ENCODE assay signal across 22 cellular contexts in genomic region chr12:67665679-67666078, GRCh38. TPM values are rescaled to one million over a fixed set of nuclear protein-coding genes. Genes with fewer than 3 reads are reported as not detected.
DNase-seq lines count a peak whose midpoint lies in the region; ATAC-seq and TF ChIP-seq lines count a peak whose summit lies in the region.
"Had no signal": no experiment of that assay in that cellular context is flagged by ENCODE, and none has a peak within 500 bp of the region (broad histone marks: within the 10 kb centered on the region; RNA-seq: fewer than 3 reads in every experiment).

No MANE protein-coding gene starts in this region.

- no TSS peak for BruUV-seq in PC-3 (replicated peaks; lab: Mats Ljungman, UMichigan)

- no peaks in the 10 kb centered on the region for H3K27me3 ChIP-seq in gastrocnemius medialis
- H3K27me3 ChIP-seq in PC-3 (ENCODE audit: low read length), result no peaks in the 10 kb centered on the region
- H3K27me3 ChIP-seq: SJSA1 had no signal

- H3K9me3 ChIP-seq in gastrocnemius medialis, result no peaks in the 10 kb centered on the region
- no peaks in the 10 kb centered on the region for H3K9me3 ChIP-seq in PC-3 (ENCODE audit: low read length)
- H3K9me3 ChIP-seq: SJSA1 had no signal

- H4K20me1 ChIP-seq in PC-3 (ENCODE audit: low read length), result no peaks in the 10 kb centered on the region

- no peaks in the 10 kb centered on the region for H3K27me3 Mint-ChIP-seq in activated CD8-positive, alpha-beta T cell treated with anti-CD3 and anti-CD28 coated beads, Interleukin-2, amount 10 ng/mL, durations not matched to agents 7 days and 5 days (ENCODE audit: low read depth)
- no peaks in the 10 kb centered on the region for H3K27me3 Mint-ChIP-seq in activated CD8-positive, alpha-beta T cell treated with anti-CD3 and anti-CD28 coated beads for 36 hours
- H3K27me3 Mint-ChIP-seq in HFFc6 (ENCODE audit: insufficient read depth) (peaks cover 2% of the 10 kb centered on the region), immature natural killer cell (ENCODE audit: low read depth in 3 of 3) (no peaks in the 10 kb centered on the region)
- H3K27me3 Mint-ChIP-seq: type B pancreatic cell had no signal

- no peak overlapping the region for H3K4me3 Mint-ChIP-seq in activated CD8-positive, alpha-beta T cell treated with anti-CD3 and anti-CD28 coated beads, Interleukin-2, amount 10 ng/mL, durations not matched to agents 7 days and 5 days
- H3K4me3 Mint-ChIP-seq in activated CD8-positive, alpha-beta T cell treated with anti-CD3 and anti-CD28 coated beads for 36 hours, result no peak overlapping the region
- H3K4me3 Mint-ChIP-seq in HFFc6 (no peak overlapping the region), immature natural killer cell (peak overlapping the region; percentile 46 to 67 (median 61))
- H3K4me3 Mint-ChIP-seq: T-helper 1 cell treated with Interleukin-12 subunit alpha and Interleukin-12 subunit beta and Interleukin-4 antibody, amounts not matched to agents 30 μg/mL and 1 μg/mL, for 36 hours; type B pancreatic cell had no signal

- CTCF ChIA-PET in activated CD8-positive, alpha-beta T cell treated with anti-CD3 and anti-CD28 coated beads, Interleukin-2, amount 10 ng/mL, durations not matched to agents 7 days and 5 days (lab: Charles Lee), result no interaction called here
- CTCF ChIA-PET in activated CD8-positive, alpha-beta T cell treated with anti-CD3 and anti-CD28 coated beads for 36 hours (lab: Charles Lee), result no interaction called here
- CTCF ChIA-PET in PC-3 (lab: Charles Lee), result no interaction called here

- H3K27ac Mint-ChIP-seq in activated CD8-positive, alpha-beta T cell treated with anti-CD3 and anti-CD28 coated beads, Interleukin-2, amount 10 ng/mL, durations not matched to agents 7 days and 5 days, result peak overlapping the region; percentile 68
- H3K27ac Mint-ChIP-seq in activated CD8-positive, alpha-beta T cell treated with anti-CD3 and anti-CD28 coated beads for 36 hours, result no peak overlapping the region
- H3K27ac Mint-ChIP-seq in HFFc6 (peak overlapping the region; percentile 52), immature natural killer cell (peak overlapping the region; percentile 58 to 93 (median 90))
- H3K27ac Mint-ChIP-seq: activated T-helper 2 cell treated with anti-CD3 and anti-CD28 coated beads, Interferon-gamma antibody, Interleukin-2, Interleukin-4, amounts not matched to agents 10 μg/mL and 5 μg/mL and 100 μg/mL, durations not matched to agents 14 hours and 24 hours and 36 hours; T-helper 1 cell treated with Interleukin-12 subunit alpha and Interleukin-12 subunit beta and Interleukin-4 antibody, amounts not matched to agents 30 μg/mL and 1 μg/mL, for 36 hours; type B pancreatic cell had no signal

- no peak overlapping the region for H3K9ac ChIP-seq in PC-3 (ENCODE audit: low read length)

- peaks cover 73% of the 10 kb centered on the region for H3K4me1 Mint-ChIP-seq in activated CD8-positive, alpha-beta T cell treated with anti-CD3 and anti-CD28 coated beads, Interleukin-2, amount 10 ng/mL, durations not matched to agents 7 days and 5 days (ENCODE audit: low read depth)
- peaks cover 77% of the 10 kb centered on the region for H3K4me1 Mint-ChIP-seq in activated CD8-positive, alpha-beta T cell treated with anti-CD3 and anti-CD28 coated beads for 36 hours (ENCODE audit: low read depth)
- peaks cover 93% of the 10 kb centered on the region for H3K4me1 Mint-ChIP-seq in HFFc6 (ENCODE audit: low read depth)
- peaks cover 85 to 99% of the 10 kb centered on the region in 2 donors for H3K4me1 Mint-ChIP-seq in immature natural killer cell

- no peaks in the 10 kb centered on the region for H3K9me3 Mint-ChIP-seq in activated CD8-positive, alpha-beta T cell treated with anti-CD3 and anti-CD28 coated beads, Interleukin-2, amount 10 ng/mL, durations not matched to agents 7 days and 5 days (ENCODE audit: insufficient read depth)
- no peaks in the 10 kb centered on the region for H3K9me3 Mint-ChIP-seq in activated CD8-positive, alpha-beta T cell treated with anti-CD3 and anti-CD28 coated beads for 36 hours
- no peaks in the 10 kb centered on the region for H3K9me3 Mint-ChIP-seq in HFFc6
- H3K9me3 Mint-ChIP-seq in immature natural killer cell, result no peaks in the 10 kb centered on the region
- H3K9me3 Mint-ChIP-seq: activated T-helper 2 cell treated with anti-CD3 and anti-CD28 coated beads, Interferon-gamma antibody, Interleukin-2, Interleukin-4, amounts not matched to agents 10 μg/mL and 5 μg/mL and 100 μg/mL, durations not matched to agents 14 hours and 24 hours and 36 hours; T-helper 1 cell treated with Interleukin-12 subunit alpha and Interleukin-12 subunit beta and Interleukin-4 antibody, amounts not matched to agents 30 μg/mL and 1 μg/mL, for 36 hours had no signal

- H3K36me3 ChIP-seq in gastrocnemius medialis (no peaks in the 10 kb centered on the region), PC-3 (ENCODE audit: low read depth, low read length) (no peaks in the 10 kb centered on the region)

- in situ Hi-C loops in gastrocnemius medialis (cut with MboI; ENCODE audit: low sequenced_read_pairs in 4 of 4), result loop anchor here in 1 of 4 donors (25.0 kb wide), 1 partner anchor 272 kb away; no protein-coding TSS in a partner anchor

- POLR2A ChIA-PET in activated CD8-positive, alpha-beta T cell treated with anti-CD3 and anti-CD28 coated beads, Interleukin-2, amount 10 ng/mL, durations not matched to agents 7 days and 5 days (lab: Charles Lee), result no interaction called here
- POLR2A ChIA-PET in activated CD8-positive, alpha-beta T cell treated with anti-CD3 and anti-CD28 coated beads for 36 hours (lab: Charles Lee), result interaction anchor here (0.5 kb wide), 1 partner anchor 15 kb away, joined by 3 read pairs; no protein-coding TSS in a partner anchor
- POLR2A ChIA-PET in PC-3 (lab: Charles Lee; ENCODE audit: unreplicated experiment), result no interaction called here

- DNase-seq in activated CD8-positive, alpha-beta T cell treated with anti-CD3 and anti-CD28 coated beads, Interleukin-2, amount 10 ng/mL, durations not matched to agents 7 days and 5 days, result no peak
- DNase-seq in activated CD8-positive, alpha-beta T cell treated with anti-CD3 and anti-CD28 coated beads for 36 hours, result no peak
- no peak for DNase-seq in HFFc6
- no peak for DNase-seq in immature natural killer cell
- no peak for DNase-seq in gastrocnemius medialis
- DNase-seq in foreskin fibroblast, result no peak
- no peak for DNase-seq in PC-3
- DNase-seq: AML-193; DND-41; kidney glomerular epithelial cell; NCI-H1048; NCI-H187 treated with DMSO at 0.1 percent for 48 hours; NCI-H526 treated with DMSO at 0.1 percent for 48 hours; nucleus accumbens; stimulated activated CD4-positive, alpha-beta T cell treated with anti-CD3 and anti-CD28 coated beads, Interleukin-1b, Interleukin-23, amount 100 ng/mL, for 48 hours had no signal

- H3K4me2 ChIP-seq in PC-3 (ENCODE audit: low read length), result no peak overlapping the region

- peaks cover 35% of the 10 kb centered on the region for H3K79me2 ChIP-seq in PC-3 (ENCODE audit: low read length)

- H3K27ac ChIP-seq in gastrocnemius medialis (peak overlapping the region in 3 of 4 donors; percentile 1 to 98 (median 41)), PC-3 (ENCODE audit: low read length) (no peak overlapping the region)
- H3K27ac ChIP-seq: SJSA1 had no signal

- H3K4me1 ChIP-seq in gastrocnemius medialis, result peaks cover 71 to 81% of the 10 kb centered on the region in 2 donors
- peaks cover 7% of the 10 kb centered on the region for H3K4me1 ChIP-seq in PC-3 (ENCODE audit: insufficient read depth, low read length)

- no peak overlapping the region for H2AFZ ChIP-seq in PC-3 (ENCODE audit: low read length)

- intact Hi-C loops in activated CD8-positive, alpha-beta T cell treated with anti-CD3 and anti-CD28 coated beads for 36 hours (cut with micrococcal nuclease), result no loop called here
- intact Hi-C loops in gastrocnemius medialis (cut with DNase I; ENCODE audit: low total_unique reads) (loop anchor here (2.0 kb wide), 1 partner anchor 309 kb away; no protein-coding TSS in a partner anchor), PC-3 (cut with micrococcal nuclease) (no loop called here)

- H3K4me3 ChIP-seq in gastrocnemius medialis, result no peak overlapping the region
- no peak overlapping the region for H3K4me3 ChIP-seq in foreskin fibroblast (ENCODE audit: low read depth in 1 of 2, low read length in 2 of 2)
- no peak overlapping the region for H3K4me3 ChIP-seq in PC-3 (ENCODE audit: low read length)
- H3K4me3 ChIP-seq: lung, SJSA1, skin epidermis had no signal

- no peak for ATAC-seq in activated CD8-positive, alpha-beta T cell treated with anti-CD3 and anti-CD28 coated beads, Interleukin-2, amount 10 ng/mL, durations not matched to agents 7 days and 5 days
- no peak for ATAC-seq in activated CD8-positive, alpha-beta T cell treated with anti-CD3 and anti-CD28 coated beads for 36 hours
- ATAC-seq in gastrocnemius medialis, result no peak
- no peak for ATAC-seq in PC-3
- no peak for ATAC-seq in GM18868 (IDR thresholded peaks at IDR 0.05; ENCODE audit: unreplicated experiment)

- TF ChIP-seq POLR2A in gastrocnemius medialis (IDR thresholded peaks at IDR 0.05), result no peak

- peaks cover 63% of the 10 kb centered on the region for H3K36me3 Mint-ChIP-seq in activated CD8-positive, alpha-beta T cell treated with anti-CD3 and anti-CD28 coated beads, Interleukin-2, amount 10 ng/mL, durations not matched to agents 7 days and 5 days (ENCODE audit: low read depth)
- H3K36me3 Mint-ChIP-seq in activated CD8-positive, alpha-beta T cell treated with anti-CD3 and anti-CD28 coated beads for 36 hours (ENCODE audit: low read depth), result peaks cover 30% of the 10 kb centered on the region
- H3K36me3 Mint-ChIP-seq in HFFc6 (ENCODE audit: low read depth), result peaks cover 33% of the 10 kb centered on the region
- H3K36me3 Mint-ChIP-seq in immature natural killer cell, result peaks cover 0 to 7% (median 5%) of the 10 kb centered on the region in 3 donors

- TF ChIP-seq CTCF in activated CD8-positive, alpha-beta T cell treated with anti-CD3 and anti-CD28 coated beads for 36 hours (IDR thresholded peaks at IDR 0.05), result no peak
- no peak for TF ChIP-seq CTCF in HFFc6 (IDR thresholded peaks at IDR 0.05)
- no peak for TF ChIP-seq CTCF in gastrocnemius medialis (IDR thresholded peaks at IDR 0.05 in 4 of 5, conservative IDR thresholded peaks at IDR 0.05 in 1 of 5)
- TF ChIP-seq CTCF in foreskin fibroblast (IDR thresholded peaks at IDR 0.05; ENCODE audit: low read depth, low read length), result no peak
- no peak for TF ChIP-seq CTCF in PC-3 (conservative IDR thresholded peaks at IDR 0.05; ENCODE audit: low read depth, low read length)

- no peaks in the 10 kb centered on the region for H3K9me2 ChIP-seq in PC-3 (replicated peaks; ENCODE audit: low read length)

- H3F3A ChIP-seq in PC-3 (ENCODE audit: low read length, unreplicated experiment), result no peaks in the 10 kb centered on the region

RNA-seq across cellular contexts. Expression of gene DYRK2, which starts 17.1 kb away (rescaled TPM):
- 10 to 100 TPM; 72.9 to 73.1 TPM for total RNA-seq in activated CD8-positive, alpha-beta T cell treated with anti-CD3 and anti-CD28 coated beads, Interleukin-2, amount 10 ng/mL, durations not matched to agents 7 days and 5 days
- total RNA-seq in activated CD8-positive, alpha-beta T cell treated with anti-CD3 and anti-CD28 coated beads for 36 hours, result 10 to 100 TPM; 28.8 to 33.7 TPM
- 10 to 100 TPM; 30.4 to 40.1 (median 31.6) TPM for total RNA-seq in HFFc6 (2021; fragmentation: NEBNext Ultra II Directional; extraction: Animal tissue kit (Norgen Biotek cat#: 25700))
- polyA plus RNA-seq in immature natural killer cell, result 10 to 100 TPM; 30.4 to 82.4 (median 45.1) TPM
- total RNA-seq in gastrocnemius medialis, result 10 to 100 TPM; 14.1 to 25.7 (median 15.9) TPM
- total RNA-seq in PC-3 (2014; rRNA removed), result 20.6 and 26.3 TPM in 2 replicates

Comparison
In these comparisons a context has a peak if more than half of its experiments do, and no peak if none do; other contexts are left out.
1. H3K4me3 Mint-ChIP-seq: peak in immature natural killer cell (5 of 5); none in activated CD8-positive, alpha-beta T cell treated with anti-CD3 and anti-CD28 coated beads, Interleukin-2, amount 10 ng/mL, durations not matched to agents 7 days and 5 days (single experiment), activated CD8-positive, alpha-beta T cell treated with anti-CD3 and anti-CD28 coated beads for 36 hours (single experiment) and HFFc6 (single experiment).